8 cellular contexts compared by ENCODE assay signal in the genomic region with DNA sequence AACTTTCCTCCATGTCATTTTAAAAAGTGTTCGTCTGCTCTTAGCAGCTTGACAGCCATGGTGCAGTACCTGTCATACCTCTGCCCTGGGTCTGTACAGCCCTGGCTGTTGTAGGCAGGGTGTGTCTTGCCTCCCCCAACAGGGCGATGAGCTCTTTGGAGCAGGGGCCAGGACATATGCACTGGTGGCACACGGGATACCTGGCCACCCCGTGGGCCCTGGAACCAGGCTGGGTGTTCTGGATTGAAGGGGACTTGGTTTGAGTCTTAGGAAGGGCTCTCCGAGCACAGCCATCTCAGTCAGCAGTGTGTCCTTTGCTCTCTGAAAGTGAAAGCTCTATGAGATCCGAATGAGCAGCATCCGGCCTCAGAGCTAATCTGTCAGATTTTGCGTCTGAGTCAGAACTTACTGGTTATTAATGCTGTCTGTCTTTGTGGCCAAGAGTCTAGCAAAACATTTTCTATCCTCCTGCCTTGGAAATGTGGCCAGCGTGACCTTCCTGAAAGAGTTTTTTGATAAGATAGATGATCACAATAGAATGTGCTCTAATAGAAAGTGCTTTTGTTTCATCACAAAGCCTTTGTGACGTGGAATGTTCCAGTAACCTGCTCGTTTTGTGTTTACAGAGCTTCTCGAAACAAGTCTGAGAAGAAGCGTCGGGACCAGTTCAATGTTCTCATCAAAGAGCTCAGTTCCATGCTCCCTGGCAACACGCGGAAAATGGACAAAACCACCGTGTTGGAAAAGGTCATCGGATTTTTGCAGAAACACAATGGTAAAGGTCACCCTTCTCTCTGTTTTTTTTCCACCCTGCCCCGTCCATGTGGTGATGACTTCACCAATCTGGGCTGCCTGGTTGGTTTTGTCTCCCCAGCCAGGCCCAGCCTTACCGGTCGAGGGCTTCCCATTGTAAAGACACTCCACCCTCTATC.
A peak's percentile ranks its signal among the peaks of the same experiment; 100 is the strongest.
DNase-seq lines count a peak whose midpoint lies in the region; ATAC-seq and TF ChIP-seq lines count a peak whose summit lies in the region.

No MANE protein-coding gene starts in this region.

- H3K9me2 ChIP-seq in GM23338 (ENCODE audit: insufficient read depth), result peaks cover 4% of the 10 kb centered on the region; the same call in 1 of the 2 replicates

- DNase-seq in COLO829 (ENCODE audit: low spot score) (peak; percentile 77), GM23338 (ENCODE audit: low spot score) (no peak), fibroblast of gingiva (ENCODE audit: low read depth) (peak; percentile 42), psoas muscle (no peak), activated gamma-delta T cell (lab: John Stamatoyannopoulos, UW) (no peak), epidermal melanocyte (ENCODE audit: insufficient read length, low spot score) (no peak)
- peak; percentile 30 for DNase-seq in activated CD4-positive, alpha-beta T cell treated with anti-CD3 and anti-CD28 coated beads, Interleukin-2, amount 10 ng/mL, durations not matched to agents 7 days and 5 days

- intact Hi-C loops in psoas muscle (cut with DNase I), result no loop called here

- H2AFZ ChIP-seq in GM23338, result peak overlapping the region; percentile 23; the same call in 1 of the 2 replicates

- no peaks in the 10 kb centered on the region for H3K27me3 ChIP-seq in GM23338 (ENCODE audit: insufficient read depth)
- H3K27me3 ChIP-seq in psoas muscle (ENCODE audit: insufficient read depth in 3 of 3, low read length in 2 of 3), result no peaks in the 10 kb centered on the region

- H3K36me3 Mint-ChIP-seq in GM23338 (ENCODE audit: low read depth), result no peaks in the 10 kb centered on the region
- no peaks in the 10 kb centered on the region for H3K36me3 Mint-ChIP-seq in activated CD4-positive, alpha-beta T cell treated with anti-CD3 and anti-CD28 coated beads, Interleukin-2, amount 10 ng/mL, durations not matched to agents 7 days and 5 days (ENCODE audit: low read depth)

- H3K4me1 ChIP-seq in GM23338 (ENCODE audit: insufficient read depth) (no peaks in the 10 kb centered on the region), psoas muscle (peaks cover 14% of the 10 kb centered on the region)

- POLR2A ChIA-PET in activated CD4-positive, alpha-beta T cell treated with anti-CD3 and anti-CD28 coated beads, Interleukin-2, amount 10 ng/mL, durations not matched to agents 7 days and 5 days (lab: Charles Lee), result no interaction called here

- no peak overlapping the region for H3K4me2 ChIP-seq in GM23338

- 51 to 60% (median 54%) methylated on average over 21 of the region's 21 CpGs for WGBS in psoas muscle, 3 donors

- no peaks in the 10 kb centered on the region for H3K4me1 Mint-ChIP-seq in GM23338
- peaks cover 15% of the 10 kb centered on the region for H3K4me1 Mint-ChIP-seq in activated CD4-positive, alpha-beta T cell treated with anti-CD3 and anti-CD28 coated beads, Interleukin-2, amount 10 ng/mL, durations not matched to agents 7 days and 5 days

- no peak for ATAC-seq in GM23338
- peak in 3 of 4 donors; percentile 24 to 54 (median 52) for ATAC-seq in psoas muscle
- ATAC-seq in HG03439 (IDR thresholded peaks at IDR 0.05; ENCODE audit: unreplicated experiment), result no peak

- CTCF ChIA-PET in activated CD4-positive, alpha-beta T cell treated with anti-CD3 and anti-CD28 coated beads, Interleukin-2, amount 10 ng/mL, durations not matched to agents 7 days and 5 days (lab: Charles Lee), result no interaction called here

- no peaks in the 10 kb centered on the region for H3K79me2 ChIP-seq in GM23338 (replicated peaks; ENCODE audit: insufficient read depth)

- no peaks in the 10 kb centered on the region for H3F3A ChIP-seq in GM23338 (replicated peaks; ENCODE audit: low read depth)

- H3K9me3 Mint-ChIP-seq in GM23338, result no peaks in the 10 kb centered on the region
- H3K9me3 Mint-ChIP-seq in activated CD4-positive, alpha-beta T cell treated with anti-CD3 and anti-CD28 coated beads, Interleukin-2, amount 10 ng/mL, durations not matched to agents 7 days and 5 days, result no peaks in the 10 kb centered on the region

- TF ChIP-seq CTCF in GM23338 (conservative IDR thresholded peaks at IDR 0.05; ENCODE audit: low read depth in 2 of 2) (no peak), psoas muscle (IDR thresholded peaks at IDR 0.05) (no peak)

- H4K20me1 ChIP-seq in GM23338 (replicated peaks; ENCODE audit: insufficient read depth), result no peaks in the 10 kb centered on the region

- H3K27ac ChIP-seq in GM23338 (ENCODE audit: low read depth), result no peak overlapping the region
- H3K27ac ChIP-seq in psoas muscle, result peak overlapping the region; percentile 69

- no peak overlapping the region for H3K27ac Mint-ChIP-seq in GM23338
- H3K27ac Mint-ChIP-seq in activated CD4-positive, alpha-beta T cell treated with anti-CD3 and anti-CD28 coated beads, Interleukin-2, amount 10 ng/mL, durations not matched to agents 7 days and 5 days, result peak overlapping the region; percentile 89

- H3K36me3 ChIP-seq in GM23338 (ENCODE audit: insufficient read depth) (no peaks in the 10 kb centered on the region), psoas muscle (ENCODE audit: insufficient read depth in 1 of 2, low read depth in 1 of 2) (peaks cover 0 to 9% of the 10 kb centered on the region in 2 donors)

- peaks cover 3% of the 10 kb centered on the region for H3K9me3 ChIP-seq in psoas muscle

- no peaks in the 10 kb centered on the region for H3K27me3 Mint-ChIP-seq in GM23338 (ENCODE audit: insufficient read depth, low read depth, poor library complexity)
- H3K27me3 Mint-ChIP-seq in activated CD4-positive, alpha-beta T cell treated with anti-CD3 and anti-CD28 coated beads, Interleukin-2, amount 10 ng/mL, durations not matched to agents 7 days and 5 days, result no peaks in the 10 kb centered on the region

- no peak overlapping the region for H3K4me3 ChIP-seq in GM23338
- no peak overlapping the region for H3K4me3 ChIP-seq in psoas muscle

- H3K4me3 Mint-ChIP-seq in GM23338, result no peak overlapping the region
- peak overlapping the region; percentile 20 for H3K4me3 Mint-ChIP-seq in activated CD4-positive, alpha-beta T cell treated with anti-CD3 and anti-CD28 coated beads, Interleukin-2, amount 10 ng/mL, durations not matched to agents 7 days and 5 days

TF ChIP-seq in GM23338, 12 proteins besides CTCF, POLR2A, EP300 and RAD21 (continues in another document):
- TF ChIP-seq POLR2AphosphoS5 (IDR thresholded peaks at IDR 0.05; ENCODE audit: low read depth) (no peak), JUNB (IDR thresholded peaks at IDR 0.05; ENCODE audit: unreplicated experiment) (no peak), ZNF331 (CRISPR knock-in tag; IDR thresholded peaks at IDR 0.05; ENCODE audit: low read depth) (no peak), NANOG (IDR thresholded peaks at IDR 0.05; ENCODE audit: borderline replicate concordance) (no peak), EZH2 (IDR thresholded peaks at IDR 0.05; ENCODE audit: low read depth, unreplicated experiment) (no peak)
- TF ChIP-seq, protein P1, sequence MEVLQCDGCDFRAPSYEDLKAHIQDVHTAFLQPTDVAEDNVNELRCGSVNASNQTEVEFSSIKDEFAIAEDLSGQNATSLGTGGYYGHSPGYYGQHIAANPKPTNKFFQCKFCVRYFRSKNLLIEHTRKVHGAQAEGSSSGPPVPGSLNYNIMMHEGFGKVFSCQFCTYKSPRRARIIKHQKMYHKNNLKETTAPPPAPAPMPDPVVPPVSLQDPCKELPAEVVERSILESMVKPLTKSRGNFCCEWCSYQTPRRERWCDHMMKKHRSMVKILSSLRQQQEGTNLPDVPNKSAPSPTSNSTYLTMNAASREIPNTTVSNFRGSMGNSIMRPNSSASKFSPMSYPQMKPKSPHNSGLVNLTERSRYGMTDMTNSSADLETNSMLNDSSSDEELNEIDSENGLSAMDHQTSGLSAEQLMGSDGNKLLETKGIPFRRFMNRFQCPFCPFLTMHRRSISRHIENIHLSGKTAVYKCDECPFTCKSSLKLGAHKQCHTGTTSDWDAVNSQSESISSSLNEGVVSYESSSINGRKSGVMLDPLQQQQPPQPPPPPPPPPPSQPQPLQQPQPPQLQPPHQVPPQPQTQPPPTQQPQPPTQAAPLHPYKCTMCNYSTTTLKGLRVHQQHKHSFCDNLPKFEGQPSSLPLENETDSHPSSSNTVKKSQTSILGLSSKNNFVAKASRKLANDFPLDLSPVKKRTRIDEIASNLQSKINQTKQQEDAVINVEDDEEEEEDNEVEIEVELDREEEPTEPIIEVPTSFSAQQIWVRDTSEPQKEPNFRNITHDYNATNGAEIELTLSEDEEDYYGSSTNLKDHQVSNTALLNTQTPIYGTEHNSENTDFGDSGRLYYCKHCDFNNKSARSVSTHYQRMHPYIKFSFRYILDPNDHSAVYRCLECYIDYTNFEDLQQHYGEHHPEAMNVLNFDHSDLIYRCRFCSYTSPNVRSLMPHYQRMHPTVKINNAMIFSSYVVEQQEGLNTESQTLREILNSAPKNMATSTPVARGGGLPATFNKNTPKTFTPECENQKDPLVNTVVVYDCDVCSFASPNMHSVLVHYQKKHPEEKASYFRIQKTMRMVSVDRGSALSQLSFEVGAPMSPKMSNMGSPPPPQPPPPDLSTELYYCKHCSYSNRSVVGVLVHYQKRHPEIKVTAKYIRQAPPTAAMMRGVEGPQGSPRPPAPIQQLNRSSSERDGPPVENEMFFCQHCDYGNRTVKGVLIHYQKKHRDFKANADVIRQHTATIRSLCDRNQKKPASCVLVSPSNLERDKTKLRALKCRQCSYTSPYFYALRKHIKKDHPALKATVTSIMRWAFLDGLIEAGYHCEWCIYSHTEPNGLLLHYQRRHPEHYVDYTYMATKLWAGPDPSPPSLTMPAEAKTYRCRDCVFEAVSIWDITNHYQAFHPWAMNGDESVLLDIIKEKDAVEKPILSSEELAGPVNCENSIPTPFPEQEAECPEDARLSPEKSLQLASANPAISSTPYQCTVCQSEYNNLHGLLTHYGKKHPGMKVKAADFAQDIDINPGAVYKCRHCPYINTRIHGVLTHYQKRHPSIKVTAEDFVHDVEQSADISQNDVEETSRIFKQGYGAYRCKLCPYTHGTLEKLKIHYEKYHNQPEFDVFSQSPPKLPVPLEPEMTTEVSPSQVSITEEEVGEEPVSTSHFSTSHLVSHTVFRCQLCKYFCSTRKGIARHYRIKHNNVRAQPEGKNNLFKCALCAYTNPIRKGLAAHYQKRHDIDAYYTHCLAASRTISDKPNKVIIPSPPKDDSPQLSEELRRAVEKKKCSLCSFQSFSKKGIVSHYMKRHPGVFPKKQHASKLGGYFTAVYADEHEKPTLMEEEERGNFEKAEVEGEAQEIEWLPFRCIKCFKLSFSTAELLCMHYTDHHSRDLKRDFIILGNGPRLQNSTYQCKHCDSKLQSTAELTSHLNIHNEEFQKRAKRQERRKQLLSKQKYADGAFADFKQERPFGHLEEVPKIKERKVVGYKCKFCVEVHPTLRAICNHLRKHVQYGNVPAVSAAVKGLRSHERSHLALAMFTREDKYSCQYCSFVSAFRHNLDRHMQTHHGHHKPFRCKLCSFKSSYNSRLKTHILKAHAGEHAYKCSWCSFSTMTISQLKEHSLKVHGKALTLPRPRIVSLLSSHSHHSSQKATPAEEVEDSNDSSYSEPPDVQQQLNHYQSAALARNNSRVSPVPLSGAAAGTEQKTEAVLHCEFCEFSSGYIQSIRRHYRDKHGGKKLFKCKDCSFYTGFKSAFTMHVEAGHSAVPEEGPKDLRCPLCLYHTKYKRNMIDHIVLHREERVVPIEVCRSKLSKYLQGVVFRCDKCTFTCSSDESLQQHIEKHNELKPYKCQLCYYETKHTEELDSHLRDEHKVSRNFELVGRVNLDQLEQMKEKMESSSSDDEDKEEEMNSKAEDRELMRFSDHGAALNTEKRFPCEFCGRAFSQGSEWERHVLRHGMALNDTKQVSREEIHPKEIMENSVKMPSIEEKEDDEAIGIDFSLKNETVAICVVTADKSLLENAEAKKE (CRISPR knock-in tag; IDR thresholded peaks at IDR 0.05), result no peak

Comparison
In these comparisons a context has a peak if more than half of its experiments do, and no peak if none do; other contexts are left out.
1. DNase-seq: peak in COLO829 (single experiment), activated CD4-positive, alpha-beta T cell treated with anti-CD3 and anti-CD28 coated beads, Interleukin-2, amount 10 ng/mL, durations not matched to agents 7 days and 5 days (single experiment) and fibroblast of gingiva (single experiment); none in GM23338 (single experiment), psoas muscle (0 of 2), activated gamma-delta T cell (single experiment) and epidermal melanocyte (single experiment).
2. ATAC-seq: peak in psoas muscle (3 of 4); none in GM23338 (single experiment) and HG03439 (single experiment).